In genomic region chr17:3585826-3586225, GRCh38 we compare ENCODE assay signal across 20 cellular contexts. TPM values are rescaled to one million over a fixed set of nuclear protein-coding genes. Genes with fewer than 3 reads are reported as not detected.
DNase-seq lines count a peak whose midpoint lies in the region; ATAC-seq, FAIRE-seq and TF ChIP-seq lines count a peak whose summit lies in the region.
"Had no signal": no experiment of that assay in that cellular context is flagged by ENCODE, and none has a peak within 500 bp of the region (broad histone marks: within the 10 kb centered on the region; RNA-seq: fewer than 3 reads in every experiment).

No MANE protein-coding gene starts in this region.

- H3K9ac ChIP-seq in kidney (ENCODE audit: low read length in 2 of 2) = no peak overlapping the region
- H3K9ac ChIP-seq: GM23248 had no signal

- TF ChIP-seq CTCF in HEK293 (tag by site-specific recombination; IDR thresholded peaks at IDR 0.05) (no peak), kidney (IDR thresholded peaks at IDR 0.05; ENCODE audit: borderline replicate concordance, extremely low read depth, insufficient read depth) (no peak)

- H3K9me3 ChIP-seq in HEK293 (ENCODE audit: control insufficient read depth, insufficient read depth, low read depth, low read length) (no peaks in the 10 kb centered on the region), kidney (ENCODE audit: control insufficient read depth in 1 of 2, low read length in 2 of 2) (no peaks in the 10 kb centered on the region)
- H3K9me3 ChIP-seq: Caco-2 had no signal

- H3K36me3 ChIP-seq in HEK293 (ENCODE audit: control insufficient read depth in 2 of 2, insufficient read depth in 1 of 2, low read length in 2 of 2) = peaks cover 12 to 62% of the 10 kb centered on the region in 2 experiments; a peak in 2 of 3 replicates
- H3K36me3 ChIP-seq in kidney (ENCODE audit: control insufficient read depth in 1 of 2, insufficient read depth in 2 of 2, low read length in 2 of 2) = peaks cover 19 to 31% of the 10 kb centered on the region in 2 donors

- peak; percentile 5 for DNase-seq in GM12892 (ENCODE audit: insufficient read length)
- peak; percentile 52 for DNase-seq in kidney
- no peak for DNase-seq in NCI-H2029 (lab: John Stamatoyannopoulos, UW)
- no peak for DNase-seq in DMS53 (lab: John Stamatoyannopoulos, UW)
- DNase-seq in stimulated activated effector memory CD8-positive, alpha-beta T cell treated with anti-CD3 and anti-CD28 coated beads, Interleukin-12 subunit alpha, Interleukin-12 subunit beta, amount 100 ng/mL, for 72 hours (ENCODE audit: low spot score in 2 of 2) = no peak
- DNase-seq: Caco-2; CD4-positive, CD25-positive, alpha-beta regulatory T cell; CD8-positive, alpha-beta T cell; DMS153; DMS79; GDM1; GM23248; H9; HFFc6 had no signal

- peaks cover 18% of the 10 kb centered on the region for H3K36me3 Mint-ChIP-seq in stimulated activated effector memory CD8-positive, alpha-beta T cell treated with anti-CD3 and anti-CD28 coated beads, Interleukin-12 subunit alpha, Interleukin-12 subunit beta, amount 100 ng/mL, for 72 hours

- H3K27ac ChIP-seq in HEK293 (ENCODE audit: extremely low read depth, low read depth, low read length) (no peak overlapping the region), kidney (ENCODE audit: low read depth in 2 of 2, low read length in 2 of 2) (no peak overlapping the region)
- H3K27ac ChIP-seq: C4-2B, GM23248 had no signal

- CTCF ChIA-PET in HEK293 (lab: Yijun Ruan, JAX) = no interaction called here

- H3K4me3 ChIP-seq in HEK293 (ENCODE audit: low read depth, low read length) = no peak overlapping the region
- no peak overlapping the region for H3K4me3 ChIP-seq in kidney (ENCODE audit: low read length in 2 of 2)
- H3K4me3 ChIP-seq: GM12878, GM23248 had no signal

- POLR2A ChIA-PET in HEK293 (lab: Yijun Ruan, JAX) = no interaction called here

- no peak overlapping the region for H3K4me3 Mint-ChIP-seq in stimulated activated effector memory CD8-positive, alpha-beta T cell treated with anti-CD3 and anti-CD28 coated beads, Interleukin-12 subunit alpha, Interleukin-12 subunit beta, amount 100 ng/mL, for 72 hours
- H3K4me3 Mint-ChIP-seq: CD4-positive, CD25-positive, alpha-beta regulatory T cell; CD8-positive, alpha-beta T cell; H9; HFFc6 had no signal

- H3K27ac Mint-ChIP-seq in stimulated activated effector memory CD8-positive, alpha-beta T cell treated with anti-CD3 and anti-CD28 coated beads, Interleukin-12 subunit alpha, Interleukin-12 subunit beta, amount 100 ng/mL, for 72 hours = no peak overlapping the region
- H3K27ac Mint-ChIP-seq: CD8-positive, alpha-beta T cell; H9; HFFc6 had no signal

- no peak for TF ChIP-seq POLR2A in GM12892 (IDR thresholded peaks at IDR 0.05; ENCODE audit: low read depth, low read length)

- FAIRE-seq in GM12892 (lab: Jason Lieb, UNC) = no peak
- FAIRE-seq in kidney (lab: Jason Lieb, UNC) = no peak
- FAIRE-seq: GM12878, GM18507, H1 had no signal

- no peak for ATAC-seq in stimulated activated effector memory CD8-positive, alpha-beta T cell treated with anti-CD3 and anti-CD28 coated beads, Interleukin-12 subunit alpha, Interleukin-12 subunit beta, amount 100 ng/mL, for 72 hours
- ATAC-seq: CD8-positive, alpha-beta T cell; GM12878; HCT116 had no signal

- intact Hi-C loops in kidney (cut with DNase I) = no loop called here

- no peaks in the 10 kb centered on the region for H3K4me1 ChIP-seq in HEK293 (ENCODE audit: control insufficient read depth, insufficient read depth, low read length)
- no peaks in the 10 kb centered on the region for H3K4me1 ChIP-seq in kidney (ENCODE audit: control insufficient read depth in 1 of 2, insufficient read depth in 1 of 2, low read depth in 1 of 2, low read length in 2 of 2)
- H3K4me1 ChIP-seq: Caco-2 had no signal

- no peaks in the 10 kb centered on the region for H3K4me1 Mint-ChIP-seq in stimulated activated effector memory CD8-positive, alpha-beta T cell treated with anti-CD3 and anti-CD28 coated beads, Interleukin-12 subunit alpha, Interleukin-12 subunit beta, amount 100 ng/mL, for 72 hours
- H3K4me1 Mint-ChIP-seq: CD4-positive, CD25-positive, alpha-beta regulatory T cell; H9 had no signal

- no peaks in the 10 kb centered on the region for H3K9me3 Mint-ChIP-seq in stimulated activated effector memory CD8-positive, alpha-beta T cell treated with anti-CD3 and anti-CD28 coated beads, Interleukin-12 subunit alpha, Interleukin-12 subunit beta, amount 100 ng/mL, for 72 hours
- H3K9me3 Mint-ChIP-seq: CD4-positive, CD25-positive, alpha-beta regulatory T cell; CD8-positive, alpha-beta T cell; H9; HFFc6 had no signal

TF ChIP-seq in HEK293, 187 proteins besides CTCF, POLR2A, EP300 and RAD21:
- TF ChIP-seq ZFHX2 (tag by site-specific recombination; conservative IDR thresholded peaks at IDR 0.05) (peak; percentile 19; the same call in 1 of the 2 replicates), ZNF311 (tag by site-specific recombination; IDR thresholded peaks at IDR 0.05; ENCODE audit: borderline replicate concordance) (no peak)

RNA-seq across cellular contexts. Expression of gene TRPV1, which starts 23.4 kb away (rescaled TPM):
- 3.7 TPM for polyA plus RNA-seq in GM12892 (2012; ENCODE audit: missing spikeins)
- 4.2 TPM for total RNA-seq in kidney
- 4.7 TPM for polyA plus RNA-seq in kidney (ENCODE audit: insufficient read depth, low read depth, low replicate concordance)

RNA-seq across cellular contexts. Expression of gene TRPV3, which starts 28.2 kb away (rescaled TPM):
- 4.3 TPM for polyA plus RNA-seq in GM12892 (2012; ENCODE audit: missing spikeins)
- total RNA-seq in kidney = 1.2 TPM
- polyA plus RNA-seq in kidney (ENCODE audit: insufficient read depth, low read depth, low replicate concordance) = 0.13 TPM

RNA-seq across cellular contexts. Expression of gene SHPK, which starts 50.2 kb away (rescaled TPM):
- 6.5 TPM for polyA plus RNA-seq in GM12892 (2012; ENCODE audit: missing spikeins)
- 17.5 TPM for total RNA-seq in kidney
- polyA plus RNA-seq in kidney (ENCODE audit: insufficient read depth, low read depth, low replicate concordance) = 9.2 TPM

RNA-seq across cellular contexts. Expression of gene CTNS, which starts 50.7 kb away (rescaled TPM):
- 5.6 TPM for polyA plus RNA-seq in GM12892 (2012; ENCODE audit: missing spikeins)
- total RNA-seq in kidney = 15.7 TPM
- 11.9 TPM for polyA plus RNA-seq in kidney (ENCODE audit: insufficient read depth, low read depth, low replicate concordance)

Comparison
In these comparisons a context has a peak if more than half of its experiments do, and no peak if none do; other contexts are left out.
1. DNase-seq: peak in GM12892 (single experiment) and kidney (single experiment); none in NCI-H2029 (single experiment), DMS53 (single experiment) and stimulated activated effector memory CD8-positive, alpha-beta T cell treated with anti-CD3 and anti-CD28 coated beads, Interleukin-12 subunit alpha, Interleukin-12 subunit beta, amount 100 ng/mL, for 72 hours (0 of 2).